In the genomic region with DNA sequence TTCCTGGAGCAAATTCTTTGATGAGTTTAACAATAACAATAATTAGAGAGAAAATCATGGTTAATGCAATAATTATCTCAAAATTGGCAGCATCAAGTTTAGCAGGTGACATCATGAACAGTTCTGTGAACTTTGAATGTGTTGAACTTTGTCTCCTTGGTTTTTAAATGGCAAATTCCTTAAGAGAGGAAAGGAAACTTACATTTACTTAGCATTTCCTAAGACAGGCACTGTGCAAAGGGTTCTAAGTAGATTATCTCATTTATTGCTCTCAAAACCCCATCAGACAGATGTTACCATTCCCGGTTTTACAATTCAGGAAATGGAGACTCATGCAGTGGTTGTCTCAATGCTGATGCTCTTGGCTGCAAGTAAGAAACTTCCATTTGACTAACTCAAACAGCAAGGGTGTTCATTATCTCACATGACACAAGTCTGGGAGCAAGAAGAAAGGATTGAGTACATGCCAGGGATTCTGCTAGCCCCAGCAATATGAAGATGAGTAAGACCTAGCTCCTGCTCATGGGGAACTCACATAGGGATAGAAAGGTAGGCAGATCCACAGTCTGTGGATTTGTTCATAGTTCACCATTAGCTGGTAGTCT, we compare ENCODE assay signal across 22 cellular contexts.
"Had no signal": no experiment of that assay in that cellular context is flagged by ENCODE, and none has a peak within 500 bp of the region (broad histone marks: within the 10 kb centered on the region; RNA-seq: fewer than 3 reads in every experiment).

No MANE protein-coding gene starts in this region.

- H3K4me3 ChIP-seq: gastrocnemius medialis, prostate gland, spleen, thoracic aorta had no signal

- H3K27me3 Mint-ChIP-seq: activated naive CD4-positive, alpha-beta T cell treated with anti-CD3 and anti-CD28 coated beads, Interleukin-2, amount 50 U/mL, for 24 hours had no signal

- H3K36me3 Mint-ChIP-seq: natural killer cell, type B pancreatic cell had no signal

- H3K9me3 ChIP-seq: gastrocnemius medialis, prostate gland had no signal

- H3K36me3 ChIP-seq: brain microvascular endothelial cell, gastrocnemius medialis, prostate gland, spleen, thoracic aorta had no signal

- H3K4me1 ChIP-seq: prostate gland had no signal

- H3K4me3 Mint-ChIP-seq: activated naive CD4-positive, alpha-beta T cell treated with anti-CD3 and anti-CD28 coated beads, Interleukin-2, amount 50 U/mL, for 24 hours; dendritic cell treated with granulocyte-macrophage colony-stimulating factor and Interleukin-4, amounts not matched to agents 40 ng/mL and 50 ng/mL, for 4 days; mesothelial cell of epicardium; natural killer cell; type B pancreatic cell had no signal

- H3K27me3 ChIP-seq: brain microvascular endothelial cell, gastrocnemius medialis, spleen had no signal

- H3K27ac ChIP-seq: brain microvascular endothelial cell, gastrocnemius medialis, prostate gland, spleen, thoracic aorta had no signal

- ATAC-seq: gastrocnemius medialis, left ventricle myocardium superior, natural killer cell had no signal

- DNase-seq: activated CD4-positive, alpha-beta T cell treated with anti-CD3 and anti-CD28 coated beads for 1 hour; activated gamma-delta T cell treated with Interleukin-2 at 50 U/mL for 16 hours; activated T-cell treated with anti-CD3 and anti-CD28 coated beads, Interleukin-2, amount 50 U/mL, for 1 hour; aorta; brain microvascular endothelial cell; caudate nucleus; effector CD8-positive, alpha-beta T cell; gastrocnemius medialis; hippocampal formation; kidney glomerular epithelial cell; left ventricle myocardium superior; mammary epithelial cell; natural killer cell; spleen; stimulated activated CD4-positive, alpha-beta T cell treated with anti-CD3 and anti-CD28 coated beads, Interleukin-4, amount 100 ng/mL, for 1 hour; stimulated activated naive CD4-positive, alpha-beta T cell treated with Interleukin-2 at 50 U/mL for 16 hours had no signal

- H3K4me1 Mint-ChIP-seq: natural killer cell had no signal

- H3K27ac Mint-ChIP-seq: activated naive CD4-positive, alpha-beta T cell treated with anti-CD3 and anti-CD28 coated beads, Interleukin-2, amount 50 U/mL, for 24 hours; dendritic cell treated with granulocyte-macrophage colony-stimulating factor and Interleukin-4, amounts not matched to agents 40 ng/mL and 50 ng/mL, for 4 days; mesothelial cell of epicardium; natural killer cell; type B pancreatic cell had no signal

- H3K9me3 Mint-ChIP-seq: natural killer cell had no signal
